10 cellular contexts compared by ENCODE assay signal in genomic region chr21:20443558-20444155, GRCh38.
A peak's percentile ranks its signal among the peaks of the same experiment; 100 is the strongest.
DNase-seq lines count a peak whose midpoint lies in the region; ATAC-seq and TF ChIP-seq lines count a peak whose summit lies in the region.
"Had no signal": no experiment of that assay in that cellular context is flagged by ENCODE, and none has a peak within 500 bp of the region (broad histone marks: within the 10 kb centered on the region; RNA-seq: fewer than 3 reads in every experiment).

No MANE protein-coding gene starts in this region.

- H3K4me1 ChIP-seq in Caco-2 (no peaks in the 10 kb centered on the region), Panc1 (ENCODE audit: control insufficient read depth, insufficient read depth, low read length) (no peaks in the 10 kb centered on the region)
- H3K4me1 ChIP-seq: SJSA1 had no signal

- DNase-seq in Caco-2, result peak in 1 of 2 experiments; percentile 42
- no peak for DNase-seq in GM13977 (ENCODE audit: low spot score)
- DNase-seq in Panc1 (ENCODE audit: low read depth, low spot score), result no peak
- peak in 2 of 3 donors; percentile 1 to 4 for DNase-seq in immature natural killer cell
- no peak for DNase-seq in NCI-H187 treated with DMSO at 0.1 percent for 48 hours (lab: John Stamatoyannopoulos, UW)
- no peak for DNase-seq in G401 (ENCODE audit: low spot score)
- no peak for DNase-seq in omental fat pad (ENCODE audit: low spot score)
- DNase-seq: activated naive CD4-positive, alpha-beta T cell treated with Interleukin-2 at 50 U/mL for 16 hours had no signal

- BruUV-seq in Caco-2 (replicated peaks; lab: Mats Ljungman, UMichigan), result no TSS peak
- BruUV-seq in Panc1 (replicated peaks; lab: Mats Ljungman, UMichigan), result no TSS peak

- peaks cover 17% of the 10 kb centered on the region for H3K9me3 Mint-ChIP-seq in Caco-2 (ENCODE audit: unreplicated experiment)
- peaks cover 0 to 16% (median 4%) of the 10 kb centered on the region in 6 donors for H3K9me3 Mint-ChIP-seq in immature natural killer cell

- H3K4me1 Mint-ChIP-seq in Caco-2 (ENCODE audit: low read depth, unreplicated experiment) (no peaks in the 10 kb centered on the region), immature natural killer cell (no peaks in the 10 kb centered on the region)

- H3K4me3 Mint-ChIP-seq in Caco-2 (ENCODE audit: unreplicated experiment) (no peak overlapping the region), immature natural killer cell (no peak overlapping the region)

- TF ChIP-seq CTCF in Caco-2 (IDR thresholded peaks at IDR 0.05; ENCODE audit: insufficient read depth in 1 of 2, low read depth in 1 of 2, low read length in 1 of 2, severe bottlenecking in 1 of 2, unreplicated experiment in 1 of 2) (peak; percentile 45 to 59), GM13977 (IDR thresholded peaks at IDR 0.05; ENCODE audit: extremely low read depth, insufficient read depth, missing control alignments) (peak; percentile 38), Panc1 (IDR thresholded peaks at IDR 0.05) (peak; percentile 72), omental fat pad (IDR thresholded peaks at IDR 0.05) (no peak)

- CTCF ChIA-PET in Caco-2 (lab: Charles Lee) (interaction anchor here (1.0 to 1.2 kb wide), 3 partner anchors 9 to 21 kb away, joined by 3 read pairs; no protein-coding TSS in a partner anchor), Panc1 (lab: Charles Lee) (interaction anchor here (0.6 kb wide), 1 partner anchor 770 kb away, joined by 4 read pairs; no protein-coding TSS in a partner anchor)

- H3K9me3 ChIP-seq in Caco-2 (no peaks in the 10 kb centered on the region), Panc1 (ENCODE audit: control insufficient read depth, insufficient read depth, low read depth, low read length) (no peaks in the 10 kb centered on the region)
- H3K9me3 ChIP-seq: SJSA1 had no signal

- POLR2A ChIA-PET in Caco-2 (lab: Charles Lee) (no interaction called here), Panc1 (lab: Charles Lee) (no interaction called here)

- no peaks in the 10 kb centered on the region for H3K27me3 Mint-ChIP-seq in Caco-2 (ENCODE audit: insufficient read depth, unreplicated experiment)
- H3K27me3 Mint-ChIP-seq in immature natural killer cell (ENCODE audit: low read depth in 3 of 3), result peaks cover 0 to 2% (median 0%) of the 10 kb centered on the region in 3 donors

- H3K27ac Mint-ChIP-seq in Caco-2 (ENCODE audit: unreplicated experiment) (no peak overlapping the region), immature natural killer cell (no peak overlapping the region)

- ATAC-seq in Panc1 (no peak), omental fat pad (ENCODE audit: low FRiP score) (no peak), HG03442 (IDR thresholded peaks at IDR 0.05; ENCODE audit: unreplicated experiment) (no peak)

- no peak overlapping the region for H3K27ac ChIP-seq in Panc1 (ENCODE audit: low read length)
- H3K27ac ChIP-seq: SJSA1 had no signal

- in situ Hi-C loops in GM13977 (cut with MboI; ENCODE audit: low pct_unique_long_range_greater_than_20kb, low sequenced_read_pairs, unreplicated experiment), result no loop called here
- in situ Hi-C loops in Panc1 (cut with HindIII; ENCODE audit: low pct_unique_long_range_greater_than_20kb, low sequenced_read_pairs), result no loop called here
- in situ Hi-C loops in G401 (cut with HindIII; ENCODE audit: low sequenced_read_pairs), result no loop called here

- H3K36me3 ChIP-seq in Caco-2 (ENCODE audit: control insufficient read depth, insufficient read depth, low read length) (no peaks in the 10 kb centered on the region), Panc1 (ENCODE audit: control insufficient read depth, insufficient read depth, low read length) (no peaks in the 10 kb centered on the region)
- H3K36me3 ChIP-seq: SJSA1 had no signal

- H3K36me3 Mint-ChIP-seq in Caco-2 (ENCODE audit: insufficient read depth, unreplicated experiment) (no peaks in the 10 kb centered on the region), immature natural killer cell (no peaks in the 10 kb centered on the region)

- intact Hi-C loops in Caco-2 (cut with micrococcal nuclease; ENCODE audit: unreplicated experiment) (no loop called here), Panc1 (cut with micrococcal nuclease; ENCODE audit: unreplicated experiment) (no loop called here)

- H3K27me3 ChIP-seq in Caco-2 (replicated peaks; ENCODE audit: control insufficient read depth, insufficient read depth, low read length), result no peaks in the 10 kb centered on the region
- no peaks in the 10 kb centered on the region for H3K27me3 ChIP-seq in Panc1 (ENCODE audit: control insufficient read depth, insufficient read depth, low read length)
- H3K27me3 ChIP-seq: SJSA1 had no signal

- no peak overlapping the region for H3K4me3 ChIP-seq in Caco-2 (ENCODE audit: low read depth, low read length)
- no peak overlapping the region for H3K4me3 ChIP-seq in Panc1 (ENCODE audit: low read depth in 2 of 2, low read length in 2 of 2)
- H3K4me3 ChIP-seq: SJSA1 had no signal

Comparison
In these comparisons a context has a peak if more than half of its experiments do, and no peak if none do; other contexts are left out.
1. DNase-seq: peak in immature natural killer cell (2 of 3); none in GM13977 (single experiment), Panc1 (single experiment), NCI-H187 treated with DMSO at 0.1 percent for 48 hours (single experiment), G401 (single experiment) and omental fat pad (single experiment).
2. CTCF ChIP-seq: peak in Caco-2 (2 of 2), GM13977 (single experiment) and Panc1 (single experiment); none in omental fat pad (0 of 3).